8 cellular contexts compared by ENCODE assay signal in the genomic region with DNA sequence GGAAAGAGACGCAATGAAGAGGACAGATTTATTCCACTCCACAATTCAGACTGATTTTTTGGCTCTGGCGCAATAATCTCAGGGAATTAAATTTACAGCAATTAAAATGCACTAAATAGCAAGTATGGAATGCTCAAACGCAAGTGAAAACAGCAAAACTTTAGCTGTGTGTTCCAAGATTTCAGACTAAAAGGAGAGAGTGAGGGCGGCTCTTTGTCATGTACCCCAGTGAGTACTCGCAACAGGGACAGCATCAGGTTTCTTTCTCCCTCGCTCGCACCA. TPM values are rescaled to one million over a fixed set of nuclear protein-coding genes. Genes with fewer than 3 reads are reported as not detected.
DNase-seq lines count a peak whose midpoint lies in the region; TF ChIP-seq lines count a peak whose summit lies in the region.

No MANE protein-coding gene starts in this region.

- H3K4me1 ChIP-seq in prostate gland (replicated peaks), result no peaks in the 10 kb centered on the region

- H3K36me3 ChIP-seq in GM06990 (ENCODE audit: control insufficient read depth, insufficient read depth, low read length) (no peaks in the 10 kb centered on the region), prostate gland (no peaks in the 10 kb centered on the region)

- H3K9me3 ChIP-seq in prostate gland, result no peaks in the 10 kb centered on the region

- 1% methylated on average over 7 of the region's 7 CpGs for WGBS in prostate gland

- DNase-seq in GM06990 (ENCODE audit: extremely low read depth, insufficient read length) (no peak), RKO (ENCODE audit: low spot score) (peak; percentile 17), fibroblast of mammary gland (ENCODE audit: low read depth) (no peak), prostate gland (ENCODE audit: low spot score) (no peak), erythroblast (lab: John Stamatoyannopoulos, UW) (no peak), NCI-H82 treated with DMSO at 0.1 percent for 48 hours (lab: John Stamatoyannopoulos, UW; ENCODE audit: unreplicated experiment) (no peak), AG08396 (ENCODE audit: low spot score) (no peak)
- no peak for DNase-seq in stimulated activated naive CD4-positive, alpha-beta T cell treated with Interleukin-2 at 50 U/mL for 16 hours (lab: John Stamatoyannopoulos, UW)

- TF ChIP-seq POLR2A in prostate gland (IDR thresholded peaks at IDR 0.05) (no peak), erythroblast (IDR thresholded peaks at IDR 0.05; ENCODE audit: low read length) (no peak)

- H3K27me3 ChIP-seq in GM06990 (replicated peaks; ENCODE audit: control insufficient read depth, insufficient read depth, low read length) (no peaks in the 10 kb centered on the region), prostate gland (replicated peaks; ENCODE audit: insufficient read depth) (no peaks in the 10 kb centered on the region)

- intact Hi-C loops in prostate gland (cut with DNase I), result loop anchor here (5.0 kb wide), 3 partner anchors 49 to 211 kb away; a partner anchor contains a TSS

- TF ChIP-seq CTCF in GM06990 (IDR thresholded peaks at IDR 0.05; ENCODE audit: insufficient read depth, low read length, poor library complexity, severe bottlenecking) (no peak), fibroblast of mammary gland (conservative IDR thresholded peaks at IDR 0.05; ENCODE audit: control insufficient read depth, insufficient read depth, low read depth, low read length) (no peak), prostate gland (IDR thresholded peaks at IDR 0.05) (no peak)

- peak overlapping the region; percentile 90 for H3K4me3 ChIP-seq in GM06990 (replicated peaks; ENCODE audit: low read depth, low read length)
- H3K4me3 ChIP-seq in fibroblast of mammary gland (ENCODE audit: control insufficient read depth, low read depth, low read length), result peak overlapping the region; percentile 92
- peak overlapping the region; percentile 89 to 93 for H3K4me3 ChIP-seq in prostate gland

- H3K27ac ChIP-seq in prostate gland, result peak overlapping the region; percentile 96 to 97

RNA-seq across cellular contexts. Expression of a gene that starts 1.2 kb away (rescaled TPM):
- total RNA-seq in prostate gland, result 10 to 100 TPM; 29.6 to 32.2 TPM
